In the genomic region with DNA sequence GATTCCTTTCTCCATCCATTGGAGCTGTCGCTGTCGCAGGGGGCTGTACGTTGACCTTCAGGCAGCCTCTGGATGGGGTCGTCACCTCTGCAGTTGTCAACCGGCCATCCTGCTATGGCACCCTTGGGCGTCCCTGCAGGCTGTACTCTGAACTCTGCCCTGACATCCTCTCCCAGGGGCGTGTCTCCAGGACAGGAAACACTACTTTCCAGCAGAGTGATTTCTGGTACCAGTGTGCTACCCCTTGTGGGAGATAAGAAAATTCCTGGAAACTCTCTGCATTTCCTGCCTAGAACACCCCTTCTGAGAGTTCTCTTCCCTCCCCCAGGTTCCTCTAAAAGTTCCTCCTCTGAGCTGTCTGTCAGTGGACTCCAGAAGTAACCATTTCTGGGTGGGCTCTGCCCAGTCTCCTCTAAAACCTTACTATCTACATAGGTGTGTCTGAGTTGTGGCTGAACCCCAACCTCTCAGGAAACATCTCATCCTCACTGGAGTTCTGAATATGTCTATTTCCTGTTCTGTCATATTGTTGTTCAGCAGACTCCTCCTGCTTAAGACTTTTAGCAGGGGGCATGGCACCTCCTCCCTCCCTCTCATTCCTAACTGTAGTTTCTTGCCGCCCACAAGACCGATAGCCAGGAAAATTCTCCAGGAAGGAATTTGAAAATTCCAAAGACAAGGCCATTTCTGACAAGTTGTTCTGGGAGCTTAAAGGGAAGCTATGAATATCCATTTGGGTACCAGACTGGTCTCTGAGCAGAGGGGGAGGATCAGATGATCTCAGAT, we compare ENCODE assay signal across 27 cellular contexts.
DNase-seq lines count a peak whose midpoint lies in the region; ATAC-seq and TF ChIP-seq lines count a peak whose summit lies in the region.
"Had no signal": no experiment of that assay in that cellular context is flagged by ENCODE, and none has a peak within 500 bp of the region (broad histone marks: within the 10 kb centered on the region; RNA-seq: fewer than 3 reads in every experiment).

No MANE protein-coding gene starts in this region.

- H3K9me3 ChIP-seq in adrenal gland (replicated peaks in 1 of 3) (no peaks in the 10 kb centered on the region), spleen (no peaks in the 10 kb centered on the region)
- H3K9me3 ChIP-seq: SJCRH30, thyroid gland, vagina had no signal

- WGBS in adrenal gland, 4 donors: 67 to 82% (median 71%) methylated on average over 9 of the region's 9 CpGs
- WGBS in spleen, 5 donors: 47 to 62% (median 58%) methylated on average over 9 of the region's 9 CpGs

- TF ChIP-seq POLR2A in adrenal gland (IDR thresholded peaks at IDR 0.05) (no peak), spleen (IDR thresholded peaks at IDR 0.05) (no peak)

- no peak for TF ChIP-seq CTCF in adrenal gland (IDR thresholded peaks at IDR 0.05)
- TF ChIP-seq CTCF in spleen (IDR thresholded peaks at IDR 0.05 in 8 of 11, conservative IDR thresholded peaks at IDR 0.05 in 3 of 11): no peak

- H3K4me1 ChIP-seq in adrenal gland (replicated peaks in 1 of 2) (no peaks in the 10 kb centered on the region), spleen (peaks cover 0 to 15% (median 6%) of the 10 kb centered on the region in 6 donors)
- H3K4me1 ChIP-seq: SJCRH30, thyroid gland, vagina had no signal

- H3K4me3 ChIP-seq in adrenal gland: no peak overlapping the region
- H3K4me3 ChIP-seq in spleen: no peak overlapping the region
- H3K4me3 ChIP-seq: SJCRH30, thyroid gland, vagina had no signal

- H3K36me3 ChIP-seq in adrenal gland (replicated peaks in 1 of 2): no peaks in the 10 kb centered on the region
- H3K36me3 ChIP-seq in spleen: no peaks in the 10 kb centered on the region
- H3K36me3 ChIP-seq: SJCRH30, thyroid gland, vagina had no signal

- intact Hi-C loops in adrenal gland (cut with DNase I) (loop anchor here (10.0 kb wide), 2 partner anchors 117 to 337 kb away; no protein-coding TSS in a partner anchor), spleen (cut with DNase I; ENCODE audit: low total_unique reads) (no loop called here)

- H3K27ac ChIP-seq in adrenal gland: peak overlapping the region in 1 of 5 donors; percentile 46
- H3K27ac ChIP-seq in spleen: peak overlapping the region in 6 of 8 donors; percentile 16 to 69 (median 50)
- H3K27ac ChIP-seq: SJCRH30, thyroid gland, vagina had no signal

- DNase-seq in KBM-7 (peak; percentile 72), adrenal gland (peak in 5 of 7 donors; percentile 17 to 66 (median 37)), kidney tubule cell (ENCODE audit: low spot score) (peak; percentile 39), spleen (peak; percentile 77)
- DNase-seq in stimulated activated CD4-positive, alpha-beta T cell treated with anti-CD3 and anti-CD28 coated beads, Interleukin-4, amount 100 ng/mL, for 24 hours: no peak
- DNase-seq: activated CD4-positive, alpha-beta T cell treated with anti-CD3 and anti-CD28 coated beads, Interleukin-2, amount 50 U/mL, for 1 hour; activated CD4-positive, CD25-positive, alpha-beta regulatory T cell; activated effector memory CD4-positive, alpha-beta T cell treated with Interleukin-2 at 50 U/mL for 16 hours; activated T-cell treated with anti-CD3 and anti-CD28 coated beads, Interleukin-2, amount 50 U/mL, for 1 hour; aorta; C1 segment of cervical spinal cord; COR-L47; foreskin melanocyte; mammary epithelial cell; NCI-H146; NCI-H2107; NCI-H774; nephron progenitor cell; retina; SJCRH30; stimulated activated CD4-positive, alpha-beta T cell treated with anti-CD3 and anti-CD28 coated beads, Interleukin-2, amount 100 ng/mL, for 48 hours; T1000 had no signal

- in situ Hi-C loops in KBM-7 (cut with MboI; ENCODE audit: low pct_unique_long_range_greater_than_20kb, low sequenced_read_pairs): no loop called here

- ATAC-seq in HG02763 (IDR thresholded peaks at IDR 0.05; ENCODE audit: unreplicated experiment): no peak
- no peak for ATAC-seq in GM19455 (IDR thresholded peaks at IDR 0.05; ENCODE audit: unreplicated experiment)
- ATAC-seq: esophagus mucosa had no signal

- H3K27me3 ChIP-seq in adrenal gland (no peaks in the 10 kb centered on the region), spleen (replicated peaks in 1 of 7) (peaks cover 0 to 3% (median 0%) of the 10 kb centered on the region in 7 donors)
- H3K27me3 ChIP-seq: SJCRH30, thyroid gland, vagina had no signal
